ENCODE assay signal across 1 cellular context in genomic region chr15:82585072-82585471, GRCh38.
TF ChIP-seq lines count a peak whose summit lies in the region.

No MANE protein-coding gene starts in this region.

TF ChIP-seq in HEK293, 187 proteins besides CTCF, POLR2A, EP300 and RAD21 (continued from another document):
- TF ChIP-seq, protein P1, sequence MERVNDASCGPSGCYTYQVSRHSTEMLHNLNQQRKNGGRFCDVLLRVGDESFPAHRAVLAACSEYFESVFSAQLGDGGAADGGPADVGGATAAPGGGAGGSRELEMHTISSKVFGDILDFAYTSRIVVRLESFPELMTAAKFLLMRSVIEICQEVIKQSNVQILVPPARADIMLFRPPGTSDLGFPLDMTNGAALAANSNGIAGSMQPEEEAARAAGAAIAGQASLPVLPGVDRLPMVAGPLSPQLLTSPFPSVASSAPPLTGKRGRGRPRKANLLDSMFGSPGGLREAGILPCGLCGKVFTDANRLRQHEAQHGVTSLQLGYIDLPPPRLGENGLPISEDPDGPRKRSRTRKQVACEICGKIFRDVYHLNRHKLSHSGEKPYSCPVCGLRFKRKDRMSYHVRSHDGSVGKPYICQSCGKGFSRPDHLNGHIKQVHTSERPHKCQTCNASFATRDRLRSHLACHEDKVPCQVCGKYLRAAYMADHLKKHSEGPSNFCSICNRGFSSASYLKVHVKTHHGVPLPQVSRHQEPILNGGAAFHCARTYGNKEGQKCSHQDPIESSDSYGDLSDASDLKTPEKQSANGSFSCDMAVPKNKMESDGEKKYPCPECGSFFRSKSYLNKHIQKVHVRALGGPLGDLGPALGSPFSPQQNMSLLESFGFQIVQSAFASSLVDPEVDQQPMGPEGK (tag by site-specific recombination; IDR thresholded peaks at IDR 0.05) = peak; percentile 43
- TF ChIP-seq, protein P2, sequence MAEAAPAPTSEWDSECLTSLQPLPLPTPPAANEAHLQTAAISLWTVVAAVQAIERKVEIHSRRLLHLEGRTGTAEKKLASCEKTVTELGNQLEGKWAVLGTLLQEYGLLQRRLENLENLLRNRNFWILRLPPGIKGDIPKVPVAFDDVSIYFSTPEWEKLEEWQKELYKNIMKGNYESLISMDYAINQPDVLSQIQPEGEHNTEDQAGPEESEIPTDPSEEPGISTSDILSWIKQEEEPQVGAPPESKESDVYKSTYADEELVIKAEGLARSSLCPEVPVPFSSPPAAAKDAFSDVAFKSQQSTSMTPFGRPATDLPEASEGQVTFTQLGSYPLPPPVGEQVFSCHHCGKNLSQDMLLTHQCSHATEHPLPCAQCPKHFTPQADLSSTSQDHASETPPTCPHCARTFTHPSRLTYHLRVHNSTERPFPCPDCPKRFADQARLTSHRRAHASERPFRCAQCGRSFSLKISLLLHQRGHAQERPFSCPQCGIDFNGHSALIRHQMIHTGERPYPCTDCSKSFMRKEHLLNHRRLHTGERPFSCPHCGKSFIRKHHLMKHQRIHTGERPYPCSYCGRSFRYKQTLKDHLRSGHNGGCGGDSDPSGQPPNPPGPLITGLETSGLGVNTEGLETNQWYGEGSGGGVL (tag by site-specific recombination; IDR thresholded peaks at IDR 0.05) = peak; percentile 63
- TF ChIP-seq IKZF3 (tag by site-specific recombination; IDR thresholded peaks at IDR 0.05) (peak; percentile 54; the same call in 1 of the 2 replicates), ZNF16 (tag by site-specific recombination; IDR thresholded peaks at IDR 0.05; ENCODE audit: low read depth) (no peak), SCRT1 (tag by site-specific recombination; IDR thresholded peaks at IDR 0.05; ENCODE audit: borderline replicate concordance) (no peak), ZNF654 (tag by site-specific recombination; IDR thresholded peaks at IDR 0.05; ENCODE audit: low read depth) (0 out of 2 replicates have a peak, but pooled peaks have one; percentile 25), OSR2 (tag by site-specific recombination; IDR thresholded peaks at IDR 0.05) (0 out of 2 replicates have a peak, but pooled peaks have one; percentile 22), ZNF24 (tag by site-specific recombination; IDR thresholded peaks at IDR 0.05) (peak; percentile 40; the same call in 1 of the 2 replicates), ZNF555 (tag by site-specific recombination; conservative IDR thresholded peaks at IDR 0.05) (no peak), ZBTB8A (tag by site-specific recombination; IDR thresholded peaks at IDR 0.05) (no peak), BCL11A (tag by site-specific recombination; IDR thresholded peaks at IDR 0.05; ENCODE audit: low read depth) (peak; percentile 30; the same call in 1 of the 2 replicates), ZNF366 (tag by site-specific recombination; conservative IDR thresholded peaks at IDR 0.05) (peak; percentile 20; the same call in 1 of the 2 replicates)
- TF ChIP-seq, protein P3, sequence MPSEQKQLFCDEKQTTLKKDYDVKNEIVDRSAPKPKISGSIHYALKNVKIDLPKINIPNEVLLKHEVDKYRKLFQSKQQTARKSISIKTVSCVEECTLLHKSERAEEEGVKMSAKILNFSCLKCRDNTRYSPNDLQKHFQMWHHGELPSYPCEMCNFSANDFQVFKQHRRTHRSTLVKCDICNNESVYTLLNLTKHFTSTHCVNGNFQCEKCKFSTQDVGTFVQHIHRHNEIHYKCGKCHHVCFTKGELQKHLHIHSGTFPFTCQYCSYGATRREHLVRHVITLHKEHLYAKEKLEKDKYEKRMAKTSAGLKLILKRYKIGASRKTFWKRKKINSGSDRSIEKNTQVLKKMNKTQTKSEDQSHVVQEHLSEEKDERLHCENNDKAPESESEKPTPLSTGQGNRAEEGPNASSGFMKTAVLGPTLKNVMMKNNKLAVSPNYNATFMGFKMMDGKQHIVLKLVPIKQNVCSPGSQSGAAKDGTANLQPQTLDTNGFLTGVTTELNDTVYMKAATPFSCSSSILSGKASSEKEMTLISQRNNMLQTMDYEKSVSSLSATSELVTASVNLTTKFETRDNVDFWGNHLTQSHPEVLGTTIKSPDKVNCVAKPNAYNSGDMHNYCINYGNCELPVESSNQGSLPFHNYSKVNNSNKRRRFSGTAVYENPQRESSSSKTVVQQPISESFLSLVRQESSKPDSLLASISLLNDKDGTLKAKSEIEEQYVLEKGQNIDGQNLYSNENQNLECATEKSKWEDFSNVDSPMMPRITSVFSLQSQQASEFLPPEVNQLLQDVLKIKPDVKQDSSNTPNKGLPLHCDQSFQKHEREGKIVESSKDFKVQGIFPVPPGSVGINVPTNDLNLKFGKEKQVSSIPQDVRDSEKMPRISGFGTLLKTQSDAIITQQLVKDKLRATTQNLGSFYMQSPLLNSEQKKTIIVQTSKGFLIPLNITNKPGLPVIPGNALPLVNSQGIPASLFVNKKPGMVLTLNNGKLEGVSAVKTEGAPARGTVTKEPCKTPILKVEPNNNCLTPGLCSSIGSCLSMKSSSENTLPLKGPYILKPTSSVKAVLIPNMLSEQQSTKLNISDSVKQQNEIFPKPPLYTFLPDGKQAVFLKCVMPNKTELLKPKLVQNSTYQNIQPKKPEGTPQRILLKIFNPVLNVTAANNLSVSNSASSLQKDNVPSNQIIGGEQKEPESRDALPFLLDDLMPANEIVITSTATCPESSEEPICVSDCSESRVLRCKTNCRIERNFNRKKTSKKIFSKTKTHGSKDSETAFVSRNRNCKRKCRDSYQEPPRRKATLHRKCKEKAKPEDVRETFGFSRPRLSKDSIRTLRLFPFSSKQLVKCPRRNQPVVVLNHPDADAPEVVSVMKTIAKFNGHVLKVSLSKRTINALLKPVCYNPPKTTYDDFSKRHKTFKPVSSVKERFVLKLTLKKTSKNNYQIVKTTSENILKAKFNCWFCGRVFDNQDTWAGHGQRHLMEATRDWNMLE (tag by site-specific recombination; conservative IDR thresholded peaks at IDR 0.05; ENCODE audit: low read depth) = peak; percentile 28; the same call in 1 of the 2 replicates
- TF ChIP-seq, protein P4, sequence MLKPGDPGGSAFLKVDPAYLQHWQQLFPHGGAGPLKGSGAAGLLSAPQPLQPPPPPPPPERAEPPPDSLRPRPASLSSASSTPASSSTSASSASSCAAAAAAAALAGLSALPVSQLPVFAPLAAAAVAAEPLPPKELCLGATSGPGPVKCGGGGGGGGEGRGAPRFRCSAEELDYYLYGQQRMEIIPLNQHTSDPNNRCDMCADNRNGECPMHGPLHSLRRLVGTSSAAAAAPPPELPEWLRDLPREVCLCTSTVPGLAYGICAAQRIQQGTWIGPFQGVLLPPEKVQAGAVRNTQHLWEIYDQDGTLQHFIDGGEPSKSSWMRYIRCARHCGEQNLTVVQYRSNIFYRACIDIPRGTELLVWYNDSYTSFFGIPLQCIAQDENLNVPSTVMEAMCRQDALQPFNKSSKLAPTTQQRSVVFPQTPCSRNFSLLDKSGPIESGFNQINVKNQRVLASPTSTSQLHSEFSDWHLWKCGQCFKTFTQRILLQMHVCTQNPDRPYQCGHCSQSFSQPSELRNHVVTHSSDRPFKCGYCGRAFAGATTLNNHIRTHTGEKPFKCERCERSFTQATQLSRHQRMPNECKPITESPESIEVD (tag by site-specific recombination; IDR thresholded peaks at IDR 0.05) = 0 out of 2 replicates have a peak, but pooled peaks have one; percentile 36
